Comparison of ENCODE assay signal across 1 cellular context in the genomic region with DNA sequence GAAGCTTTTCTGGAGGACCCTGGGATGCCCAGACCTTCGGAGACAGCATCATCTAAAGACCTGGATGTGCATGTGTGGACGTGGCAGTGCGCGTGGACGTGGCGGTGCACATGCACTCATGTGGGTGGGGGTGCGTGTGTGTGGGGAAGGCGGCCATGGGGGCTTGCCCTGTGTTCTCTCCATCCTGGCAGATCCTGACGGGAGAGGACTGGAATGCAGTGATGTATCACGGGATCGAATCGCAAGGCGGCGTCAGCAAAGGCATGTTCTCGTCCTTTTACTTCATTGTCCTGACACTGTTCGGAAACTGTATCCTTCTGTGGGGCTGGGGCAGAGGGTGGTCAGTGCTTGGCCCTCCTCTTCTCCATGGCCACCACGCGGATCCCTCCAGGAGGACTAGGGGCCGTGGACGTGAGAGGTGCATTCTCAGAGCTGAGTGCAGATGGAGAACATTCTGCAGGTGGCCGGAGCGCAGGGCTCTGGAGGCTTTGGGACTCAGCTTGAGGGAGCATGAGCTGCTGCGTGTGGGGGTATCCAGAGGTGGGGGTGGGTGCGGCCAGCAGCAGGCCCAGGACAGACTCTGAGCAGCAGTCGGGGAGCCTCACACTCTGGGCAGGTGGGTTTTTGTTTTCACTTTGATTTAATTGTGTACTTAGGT.
TF ChIP-seq lines count a peak whose summit lies in the region.

No MANE protein-coding gene starts in this region.

TF ChIP-seq in SK-N-SH treated with all-trans-retinoic acid at 6 μM for 48 hours, 23 proteins besides CTCF, POLR2A, EP300 and RAD21 (continued from another document):
- TF ChIP-seq ZNF70 (CRISPR knock-in tag; IDR thresholded peaks at IDR 0.05) (no peak), ESRRG (CRISPR knock-in tag; IDR thresholded peaks at IDR 0.05) (no peak), GLIS3 (CRISPR knock-in tag; IDR thresholded peaks at IDR 0.05) (no peak)
- TF ChIP-seq, protein P1, sequence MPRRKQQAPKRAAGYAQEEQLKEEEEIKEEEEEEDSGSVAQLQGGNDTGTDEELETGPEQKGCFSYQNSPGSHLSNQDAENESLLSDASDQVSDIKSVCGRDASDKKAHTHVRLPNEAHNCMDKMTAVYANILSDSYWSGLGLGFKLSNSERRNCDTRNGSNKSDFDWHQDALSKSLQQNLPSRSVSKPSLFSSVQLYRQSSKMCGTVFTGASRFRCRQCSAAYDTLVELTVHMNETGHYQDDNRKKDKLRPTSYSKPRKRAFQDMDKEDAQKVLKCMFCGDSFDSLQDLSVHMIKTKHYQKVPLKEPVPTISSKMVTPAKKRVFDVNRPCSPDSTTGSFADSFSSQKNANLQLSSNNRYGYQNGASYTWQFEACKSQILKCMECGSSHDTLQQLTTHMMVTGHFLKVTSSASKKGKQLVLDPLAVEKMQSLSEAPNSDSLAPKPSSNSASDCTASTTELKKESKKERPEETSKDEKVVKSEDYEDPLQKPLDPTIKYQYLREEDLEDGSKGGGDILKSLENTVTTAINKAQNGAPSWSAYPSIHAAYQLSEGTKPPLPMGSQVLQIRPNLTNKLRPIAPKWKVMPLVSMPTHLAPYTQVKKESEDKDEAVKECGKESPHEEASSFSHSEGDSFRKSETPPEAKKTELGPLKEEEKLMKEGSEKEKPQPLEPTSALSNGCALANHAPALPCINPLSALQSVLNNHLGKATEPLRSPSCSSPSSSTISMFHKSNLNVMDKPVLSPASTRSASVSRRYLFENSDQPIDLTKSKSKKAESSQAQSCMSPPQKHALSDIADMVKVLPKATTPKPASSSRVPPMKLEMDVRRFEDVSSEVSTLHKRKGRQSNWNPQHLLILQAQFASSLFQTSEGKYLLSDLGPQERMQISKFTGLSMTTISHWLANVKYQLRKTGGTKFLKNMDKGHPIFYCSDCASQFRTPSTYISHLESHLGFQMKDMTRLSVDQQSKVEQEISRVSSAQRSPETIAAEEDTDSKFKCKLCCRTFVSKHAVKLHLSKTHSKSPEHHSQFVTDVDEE (CRISPR knock-in tag; IDR thresholded peaks at IDR 0.05) = no peak
- TF ChIP-seq, protein P2, sequence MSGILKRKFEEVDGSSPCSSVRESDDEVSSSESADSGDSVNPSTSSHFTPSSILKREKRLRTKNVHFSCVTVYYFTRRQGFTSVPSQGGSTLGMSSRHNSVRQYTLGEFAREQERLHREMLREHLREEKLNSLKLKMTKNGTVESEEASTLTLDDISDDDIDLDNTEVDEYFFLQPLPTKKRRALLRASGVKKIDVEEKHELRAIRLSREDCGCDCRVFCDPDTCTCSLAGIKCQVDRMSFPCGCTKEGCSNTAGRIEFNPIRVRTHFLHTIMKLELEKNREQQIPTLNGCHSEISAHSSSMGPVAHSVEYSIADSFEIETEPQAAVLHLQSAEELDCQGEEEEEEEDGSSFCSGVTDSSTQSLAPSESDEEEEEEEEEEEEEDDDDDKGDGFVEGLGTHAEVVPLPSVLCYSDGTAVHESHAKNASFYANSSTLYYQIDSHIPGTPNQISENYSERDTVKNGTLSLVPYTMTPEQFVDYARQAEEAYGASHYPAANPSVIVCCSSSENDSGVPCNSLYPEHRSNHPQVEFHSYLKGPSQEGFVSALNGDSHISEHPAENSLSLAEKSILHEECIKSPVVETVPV (CRISPR knock-in tag; IDR thresholded peaks at IDR 0.05) = no peak
- TF ChIP-seq, protein P3, sequence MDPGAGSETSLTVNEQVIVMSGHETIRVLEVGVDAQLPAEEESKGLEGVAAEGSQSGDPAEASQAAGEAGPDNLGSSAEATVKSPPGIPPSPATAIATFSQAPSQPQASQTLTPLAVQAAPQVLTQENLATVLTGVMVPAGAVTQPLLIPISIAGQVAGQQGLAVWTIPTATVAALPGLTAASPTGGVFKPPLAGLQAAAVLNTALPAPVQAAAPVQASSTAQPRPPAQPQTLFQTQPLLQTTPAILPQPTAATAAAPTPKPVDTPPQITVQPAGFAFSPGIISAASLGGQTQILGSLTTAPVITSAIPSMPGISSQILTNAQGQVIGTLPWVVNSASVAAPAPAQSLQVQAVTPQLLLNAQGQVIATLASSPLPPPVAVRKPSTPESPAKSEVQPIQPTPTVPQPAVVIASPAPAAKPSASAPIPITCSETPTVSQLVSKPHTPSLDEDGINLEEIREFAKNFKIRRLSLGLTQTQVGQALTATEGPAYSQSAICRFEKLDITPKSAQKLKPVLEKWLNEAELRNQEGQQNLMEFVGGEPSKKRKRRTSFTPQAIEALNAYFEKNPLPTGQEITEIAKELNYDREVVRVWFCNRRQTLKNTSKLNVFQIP (CRISPR knock-in tag; IDR thresholded peaks at IDR 0.05; ENCODE audit: borderline replicate concordance, low read depth) = no peak
